Comparison of ENCODE assay signal across 9 cellular contexts in genomic region chr21:45546636-45547203, GRCh38.
"Had no signal": no experiment of that assay in that cellular context is flagged by ENCODE, and none has a peak within 500 bp of the region (broad histone marks: within the 10 kb centered on the region; RNA-seq: fewer than 3 reads in every experiment).

No MANE protein-coding gene starts in this region.

- H2AFZ ChIP-seq: parathyroid adenoma had no signal

- H3K9ac ChIP-seq: parathyroid adenoma had no signal

- H3K27ac ChIP-seq: dorsolateral prefrontal cortex, esophagus muscularis mucosa, parathyroid adenoma, skin epidermis, tibial nerve had no signal

- H3K27ac Mint-ChIP-seq: activated naive CD4-positive, alpha-beta T cell treated with anti-CD3 and anti-CD28 coated beads, Interleukin-2, amount 50 U/mL, for 24 hours; T-helper 17 cell had no signal

- H3K4me3 ChIP-seq: dorsolateral prefrontal cortex, esophagus muscularis mucosa, skin epidermis, tibial nerve had no signal

- H3K4me3 Mint-ChIP-seq: activated naive CD4-positive, alpha-beta T cell treated with anti-CD3 and anti-CD28 coated beads, Interleukin-2, amount 50 U/mL, for 24 hours; T-helper 17 cell had no signal

- DNase-seq: activated CD4-positive, alpha-beta T cell treated with anti-CD3 and anti-CD28 coated beads, Interleukin-2, amount 50 U/mL, for 4 hours; SIG-M5; T-helper 17 cell had no signal

- H3K79me2 ChIP-seq: parathyroid adenoma had no signal

- H3K36me3 Mint-ChIP-seq: activated naive CD4-positive, alpha-beta T cell treated with anti-CD3 and anti-CD28 coated beads, Interleukin-2, amount 50 U/mL, for 24 hours had no signal

- H3K9me3 Mint-ChIP-seq: activated naive CD4-positive, alpha-beta T cell treated with anti-CD3 and anti-CD28 coated beads, Interleukin-2, amount 50 U/mL, for 24 hours had no signal

- H3K9me3 ChIP-seq: esophagus muscularis mucosa, tibial nerve had no signal

- H3K36me3 ChIP-seq: esophagus muscularis mucosa, tibial nerve had no signal

- H3K4me1 ChIP-seq: parathyroid adenoma had no signal

- H3K27me3 Mint-ChIP-seq: activated naive CD4-positive, alpha-beta T cell treated with anti-CD3 and anti-CD28 coated beads, Interleukin-2, amount 50 U/mL, for 24 hours; T-helper 17 cell had no signal

- ATAC-seq: T-helper 17 cell had no signal

- H3K27me3 ChIP-seq: dorsolateral prefrontal cortex, tibial nerve had no signal
